Comparison of ENCODE assay signal across 16 cellular contexts in genomic region chr12:68469136-68469535, GRCh38.
DNase-seq lines count a peak whose midpoint lies in the region; ATAC-seq, FAIRE-seq and TF ChIP-seq lines count a peak whose summit lies in the region.
"Had no signal": no experiment of that assay in that cellular context is flagged by ENCODE, and none has a peak within 500 bp of the region (broad histone marks: within the 10 kb centered on the region; RNA-seq: fewer than 3 reads in every experiment).

No MANE protein-coding gene starts in this region.

- no peak overlapping the region for H3K9ac ChIP-seq in K562 (ENCODE audit: insufficient read depth in 1 of 2, low read depth in 2 of 2, low read length in 2 of 2)
- H3K9ac ChIP-seq: BLaER1 treated with 17β-estradiol and CSF1 and Interleukin-3, amounts not matched to agents 10 nM and 100 nM; GM23248 had no signal

- H3K4me3 ChIP-seq in K562: no peak overlapping the region
- H3K4me3 ChIP-seq: BLaER1 treated with 17β-estradiol and CSF1 and Interleukin-3, amounts not matched to agents 10 nM and 100 nM; GM12878; GM23248 had no signal

- in situ Hi-C loops in K562 (cut with MboI): no loop called here

- FAIRE-seq in GM12892 (lab: Jason Lieb, UNC) (peak; percentile 42), K562 (lab: Jason Lieb, UNC) (no peak)
- FAIRE-seq: GM12878, H54, HepG2, HTR-8/SVneo had no signal

- BruUV-seq in K562 (replicated peaks; lab: Mats Ljungman, UMichigan): no TSS peak

- no peaks in the 10 kb centered on the region for H3K79me2 ChIP-seq in K562 (ENCODE audit: control insufficient read depth, insufficient read depth, low read length)

- H3K36me3 ChIP-seq in K562 (ENCODE audit: control insufficient read depth, insufficient read depth, low read length): no peaks in the 10 kb centered on the region
- H3K36me3 ChIP-seq: BLaER1 treated with 17β-estradiol and CSF1 and Interleukin-3, amounts not matched to agents 10 nM and 100 nM had no signal

- peak overlapping the region; percentile 36; the same call in 1 of the 2 replicates for H2AFZ ChIP-seq in K562 (ENCODE audit: low read depth, low read length)
- H2AFZ ChIP-seq: GM23248 had no signal

- H3K9me3 Mint-ChIP-seq in nephron: no peaks in the 10 kb centered on the region

- no peak overlapping the region for H3K27ac ChIP-seq in K562 (ENCODE audit: extremely low read depth, low read depth, low read length)
- H3K27ac ChIP-seq: GM23248 had no signal

- no peaks in the 10 kb centered on the region for H3K9me1 ChIP-seq in K562 (ENCODE audit: control insufficient read depth, insufficient read depth, low read length)

- peak overlapping the region in 2 of 3 experiments; percentile 41 to 64 for H3K27ac Mint-ChIP-seq in nephron

- POLR2A ChIA-PET in K562 (lab: Yijun Ruan, JAX): interaction anchor here (0.8 kb wide), 1 partner anchor 160 kb away, joined by 3 read pairs; no protein-coding TSS in a partner anchor

- no peak for TF ChIP-seq RAD21 in K562 (CRISPR knock-in tag; conservative IDR thresholded peaks at IDR 0.05 in 1 of 2, IDR thresholded peaks at IDR 0.05 in 1 of 2)

- intact Hi-C loops in K562 (cut with micrococcal nuclease): no loop called here

- H3K27me3 ChIP-seq in K562 (ENCODE audit: control insufficient read depth in 2 of 2, insufficient read depth in 2 of 2, low read length in 2 of 2): no peaks in the 10 kb centered on the region; a peak in 2 of 5 replicates
- H3K27me3 ChIP-seq: BLaER1 treated with 17β-estradiol and CSF1 and Interleukin-3, amounts not matched to agents 10 nM and 100 nM had no signal

- TF ChIP-seq CTCF in K562 (IDR thresholded peaks at IDR 0.05 in 2 of 3, conservative IDR thresholded peaks at IDR 0.05 in 1 of 3; ENCODE audit: insufficient read depth in 2 of 3, low read depth in 1 of 3, low read length in 3 of 3) (no peak), nephron (IDR thresholded peaks at IDR 0.05; ENCODE audit: unreplicated experiment in 3 of 3) (no peak)

- no peak; the same call in 2 of the 3 replicates for ATAC-seq in K562
- no peak for ATAC-seq in HG02763 (IDR thresholded peaks at IDR 0.05; ENCODE audit: unreplicated experiment)
- ATAC-seq in HG03039 (IDR thresholded peaks at IDR 0.05; ENCODE audit: unreplicated experiment): no peak
- ATAC-seq: GM12878, HepG2 had no signal

- CTCF ChIA-PET in K562 (lab: Yijun Ruan, JAX; ENCODE audit: low intra/inter-chr PET ratio): no interaction called here

- H3K4me2 ChIP-seq in K562 (ENCODE audit: insufficient read depth, low read length): no peak overlapping the region

- TF ChIP-seq POLR2A in GM12892 (IDR thresholded peaks at IDR 0.05; ENCODE audit: low read depth, low read length): no peak
- TF ChIP-seq POLR2A in K562 (conservative IDR thresholded peaks at IDR 0.05): no peak

- no peaks in the 10 kb centered on the region for H3K36me3 Mint-ChIP-seq in nephron (ENCODE audit: low read depth)
- H3K36me3 Mint-ChIP-seq: CD4-positive, CD25-positive, alpha-beta regulatory T cell had no signal

- no peaks in the 10 kb centered on the region for H4K20me1 ChIP-seq in K562 (replicated peaks; ENCODE audit: control insufficient read depth, insufficient read depth, low read length)
- H4K20me1 ChIP-seq: BLaER1 treated with 17β-estradiol and CSF1 and Interleukin-3, amounts not matched to agents 10 nM and 100 nM had no signal

- no peak for DNase-seq in GM12892 (ENCODE audit: insufficient read length)
- DNase-seq in NCI-H526 (lab: John Stamatoyannopoulos, UW): peak; percentile 88 to 90
- no peak for DNase-seq in K562 (ENCODE audit: extremely low read depth in 1 of 4, low spot score in 3 of 4)
- DNase-seq in NCI-H1694 (lab: John Stamatoyannopoulos, UW): no peak
- DNase-seq: ACHN; CD4-positive, CD25-positive, alpha-beta regulatory T cell; DMS53; GM23248 had no signal

- no peak overlapping the region for H3K4me3 Mint-ChIP-seq in nephron
- H3K4me3 Mint-ChIP-seq: CD4-positive, CD25-positive, alpha-beta regulatory T cell had no signal

- H3K27me3 Mint-ChIP-seq in nephron (ENCODE audit: low read depth): peaks cover 3% of the 10 kb centered on the region
- H3K27me3 Mint-ChIP-seq: CD4-positive, CD25-positive, alpha-beta regulatory T cell had no signal

- TF ChIP-seq EP300 in K562 (IDR thresholded peaks at IDR 0.05; ENCODE audit: low read length): no peak

- H3K4me1 ChIP-seq in K562 (replicated peaks in 1 of 2; ENCODE audit: control insufficient read depth in 2 of 2, insufficient read depth in 2 of 2, low read length in 2 of 2): no peaks in the 10 kb centered on the region; a peak in 3 of 5 replicates

- peaks cover 11% of the 10 kb centered on the region for H3K4me1 Mint-ChIP-seq in nephron

- H3K9me3 ChIP-seq in K562 (replicated peaks; ENCODE audit: control insufficient read depth, insufficient read depth, low read depth, low read length): no peaks in the 10 kb centered on the region; the same call in 1 of the 2 replicates

- 13% methylated on average over 2 of the region's 2 CpGs for WGBS in K562 (ENCODE audit: insufficient coverage, low coverage, missing lambda C conversion rate)

TF ChIP-seq in K562, 482 proteins besides CTCF, POLR2A, EP300 and RAD21 (continues in another document):
- TF ChIP-seq RFX7 (CRISPR knock-in tag; IDR thresholded peaks at IDR 0.05) (no peak), ZBTB40 (IDR thresholded peaks at IDR 0.05) (no peak), ZBTB40 (CRISPR knock-in tag; IDR thresholded peaks at IDR 0.05) (no peak), ZNF253 (CRISPR knock-in tag; conservative IDR thresholded peaks at IDR 0.05) (no peak), TBP (optimal IDR thresholded peaks at IDR 0.05; ENCODE audit: low read depth, low read length) (peak; percentile 19), ZC3H8 (IDR thresholded peaks at IDR 0.05) (no peak), USF2 (CRISPR knock-in tag; IDR thresholded peaks at IDR 0.05) (no peak), SMAD4 (CRISPR knock-in tag; conservative IDR thresholded peaks at IDR 0.05) (no peak), PHF8 (IDR thresholded peaks at IDR 0.05; ENCODE audit: borderline replicate concordance, low read length) (no peak), CREB1 (IDR thresholded peaks at IDR 0.05) (no peak), CREB1 (CRISPR knock-in tag; IDR thresholded peaks at IDR 0.05) (no peak)

Comparison
In these comparisons a context has a peak if more than half of its experiments do, and no peak if none do; other contexts are left out.
1. DNase-seq: peak in NCI-H526 (2 of 2); none in GM12892 (single experiment), K562 (0 of 4) and NCI-H1694 (single experiment).